Comparison of ENCODE assay signal across 21 cellular contexts in genomic region chr12:3989218-3989550, GRCh38.
DNase-seq lines count a peak whose midpoint lies in the region; TF ChIP-seq lines count a peak whose summit lies in the region.
"Had no signal": no experiment of that assay in that cellular context is flagged by ENCODE, and none has a peak within 500 bp of the region (broad histone marks: within the 10 kb centered on the region; RNA-seq: fewer than 3 reads in every experiment).

No MANE protein-coding gene starts in this region.

- no peaks in the 10 kb centered on the region for H3F3A ChIP-seq in PC-9 (ENCODE audit: insufficient read depth, low read depth)

- CTCF ChIA-PET in CD4-positive, alpha-beta memory T cell (lab: Charles Lee; ENCODE audit: partially characterized antibody): interaction anchor here (0.9 to 16.8 kb wide), 13 partner anchors 9 to 291 kb away, joined by 3 to 217 read pairs (median 6); no protein-coding TSS in a partner anchor
- CTCF ChIA-PET in PC-9 (lab: Charles Lee): no interaction called here

- BruUV-seq in PC-9 (replicated peaks; lab: Mats Ljungman, UMichigan): no TSS peak

- in situ Hi-C loops in GM13977 (cut with MboI; ENCODE audit: low pct_unique_long_range_greater_than_20kb, low sequenced_read_pairs, unreplicated experiment): loop anchor here (10.0 kb wide), 1 partner anchor 286 kb away; the partner anchor contains the start of gene CCND2

- no peaks in the 10 kb centered on the region for H3K9me3 Mint-ChIP-seq in CD4-positive, alpha-beta memory T cell
- H3K9me3 Mint-ChIP-seq in activated naive CD8-positive, alpha-beta T cell treated with anti-CD3 and anti-CD28 coated beads for 36 hours: peaks cover 1% of the 10 kb centered on the region
- H3K9me3 Mint-ChIP-seq: central memory CD8-positive, alpha-beta T cell had no signal

- intact Hi-C loops in CD4-positive, alpha-beta memory T cell (cut with micrococcal nuclease): loop anchor here (2.0 kb wide), 1 partner anchor 14 kb away; no protein-coding TSS in a partner anchor
- intact Hi-C loops in PC-9 (cut with micrococcal nuclease; ENCODE audit: unreplicated experiment): no loop called here

- H3K36me3 ChIP-seq in CD4-positive, alpha-beta memory T cell (ENCODE audit: insufficient read depth, low read length): no peaks in the 10 kb centered on the region
- H3K36me3 ChIP-seq in parathyroid adenoma (ENCODE audit: control insufficient read depth, insufficient read depth, low read length) (no peaks in the 10 kb centered on the region), PC-9 (ENCODE audit: low read depth) (no peaks in the 10 kb centered on the region)
- H3K36me3 ChIP-seq: ascending aorta, Peyer's patch, SJCRH30, thyroid gland had no signal

- peaks cover 18 to 33% (median 25%) of the 10 kb centered on the region in 4 donors for H3K4me1 Mint-ChIP-seq in CD4-positive, alpha-beta memory T cell
- peaks cover 34% of the 10 kb centered on the region for H3K4me1 Mint-ChIP-seq in activated naive CD8-positive, alpha-beta T cell treated with anti-CD3 and anti-CD28 coated beads for 36 hours

- no peaks in the 10 kb centered on the region for H3K36me3 Mint-ChIP-seq in CD4-positive, alpha-beta memory T cell
- H3K36me3 Mint-ChIP-seq in activated naive CD8-positive, alpha-beta T cell treated with anti-CD3 and anti-CD28 coated beads for 36 hours: no peaks in the 10 kb centered on the region

- no peak overlapping the region for H3K4me3 ChIP-seq in CD4-positive, alpha-beta memory T cell (ENCODE audit: low read length in 2 of 2)
- H3K4me3 ChIP-seq in parathyroid adenoma (ENCODE audit: low read depth, low read length) (no peak overlapping the region), PC-9 (no peak overlapping the region)
- H3K4me3 ChIP-seq: ascending aorta, lung, Peyer's patch, SJCRH30, thyroid gland had no signal

- POLR2A ChIA-PET in CD4-positive, alpha-beta memory T cell (lab: Charles Lee; ENCODE audit: partially characterized antibody): interaction anchor here (0.8 to 8.6 kb wide), 14 partner anchors 9 to 285 kb away, joined by 3 to 62 read pairs (median 6); partner anchors contain the start of genes CCND2 and PARP11
- POLR2A ChIA-PET in PC-9 (lab: Charles Lee; ENCODE audit: unreplicated experiment): no interaction called here

- H3K9me2 ChIP-seq in PC-9 (ENCODE audit: insufficient read depth): no peaks in the 10 kb centered on the region

- H3K27me3 ChIP-seq in CD4-positive, alpha-beta memory T cell (ENCODE audit: insufficient read depth, low read length): no peaks in the 10 kb centered on the region
- H3K27me3 ChIP-seq in parathyroid adenoma (ENCODE audit: control insufficient read depth, insufficient read depth, low read length) (no peaks in the 10 kb centered on the region), PC-9 (ENCODE audit: insufficient read depth, low read depth) (peaks cover 68% of the 10 kb centered on the region)
- H3K27me3 ChIP-seq: ascending aorta, Peyer's patch, SJCRH30, thyroid gland had no signal

- H3K27me3 Mint-ChIP-seq in CD4-positive, alpha-beta memory T cell: peaks cover 0 to 3% of the 10 kb centered on the region in 2 donors
- H3K27me3 Mint-ChIP-seq in activated naive CD8-positive, alpha-beta T cell treated with anti-CD3 and anti-CD28 coated beads for 36 hours: no peaks in the 10 kb centered on the region

- H3K79me2 ChIP-seq in parathyroid adenoma: no peaks in the 10 kb centered on the region
- H3K79me2 ChIP-seq in PC-9 (ENCODE audit: low read depth): no peaks in the 10 kb centered on the region

- DNase-seq in CD4-positive, alpha-beta memory T cell: no peak
- DNase-seq in GM13977 (ENCODE audit: low spot score) (peak; percentile 29), NOMO-1 treated with dmso at 0.1 percent for 144 hours (lab: John Stamatoyannopoulos, UW; ENCODE audit: unreplicated experiment) (no peak), SKM-1 (lab: John Stamatoyannopoulos, UW; ENCODE audit: unreplicated experiment) (no peak), PC-9 (no peak)
- DNase-seq in activated naive CD8-positive, alpha-beta T cell treated with anti-CD3 and anti-CD28 coated beads for 36 hours: no peak
- DNase-seq: activated CD4-positive, CD25-positive, alpha-beta regulatory T cell; activated effector memory CD4-positive, alpha-beta T cell treated with anti-CD3 and anti-CD28 coated beads, Interleukin-2, amount 50 U/mL, for 16 hours; erythroblast; HCEC 1CT; hypothalamus; NCI-H2081 treated with DMSO at 0.1 percent for 48 hours; Peyer's patch; SJCRH30; T-helper 9 cell; thyroid gland had no signal

- H3K9me3 ChIP-seq in CD4-positive, alpha-beta memory T cell (ENCODE audit: control insufficient read depth in 1 of 2, low read length in 2 of 2): no peaks in the 10 kb centered on the region
- no peaks in the 10 kb centered on the region for H3K9me3 ChIP-seq in parathyroid adenoma (ENCODE audit: control insufficient read depth, low read length)
- no peaks in the 10 kb centered on the region for H3K9me3 ChIP-seq in PC-9 (ENCODE audit: insufficient read depth, low read depth)
- H3K9me3 ChIP-seq: thyroid gland had no signal

- H3K27ac Mint-ChIP-seq in CD4-positive, alpha-beta memory T cell: peak overlapping the region; percentile 56 to 94 (median 90)
- peak overlapping the region; percentile 86 for H3K27ac Mint-ChIP-seq in activated naive CD8-positive, alpha-beta T cell treated with anti-CD3 and anti-CD28 coated beads for 36 hours

- no peaks in the 10 kb centered on the region; the same call in 1 of the 2 replicates for H4K20me1 ChIP-seq in PC-9 (ENCODE audit: insufficient read depth)

- peak overlapping the region; percentile 6 for H3K27ac ChIP-seq in CD4-positive, alpha-beta memory T cell (ENCODE audit: low read depth, low read length)
- H3K27ac ChIP-seq in parathyroid adenoma: peak overlapping the region; percentile 67
- no peak overlapping the region for H3K27ac ChIP-seq in PC-9
- H3K27ac ChIP-seq: ascending aorta, foreskin keratinocyte, thyroid gland had no signal

- H2AFZ ChIP-seq in parathyroid adenoma (peak overlapping the region; percentile 70), PC-9 (no peak overlapping the region)

- peak overlapping the region in 6 of 8 donors; percentile 31 to 88 (median 70) for H3K4me3 Mint-ChIP-seq in CD4-positive, alpha-beta memory T cell
- peak overlapping the region; percentile 3 for H3K4me3 Mint-ChIP-seq in activated naive CD8-positive, alpha-beta T cell treated with anti-CD3 and anti-CD28 coated beads for 36 hours
- H3K4me3 Mint-ChIP-seq: central memory CD8-positive, alpha-beta T cell had no signal

- H3K9ac ChIP-seq in parathyroid adenoma: no peak overlapping the region

- no peak for TF ChIP-seq CTCF in GM13977 (IDR thresholded peaks at IDR 0.05; ENCODE audit: extremely low read depth, insufficient read depth, missing control alignments)
- TF ChIP-seq CTCF in parathyroid adenoma (IDR thresholded peaks at IDR 0.05): no peak
- no peak for TF ChIP-seq CTCF in PC-9 (conservative IDR thresholded peaks at IDR 0.05)

- H3K4me1 ChIP-seq in CD4-positive, alpha-beta memory T cell (ENCODE audit: insufficient read depth, low read length): peaks cover 24% of the 10 kb centered on the region
- peaks cover 11% of the 10 kb centered on the region for H3K4me1 ChIP-seq in parathyroid adenoma
- H3K4me1 ChIP-seq in PC-9 (replicated peaks; ENCODE audit: insufficient read depth): no peaks in the 10 kb centered on the region
- H3K4me1 ChIP-seq: ascending aorta, foreskin keratinocyte, thyroid gland had no signal

- H3K4me2 ChIP-seq in parathyroid adenoma (ENCODE audit: low read length) (no peak overlapping the region), PC-9 (no peak overlapping the region)
